Comparison of ENCODE assay signal across 10 cellular contexts in the genomic region with DNA sequence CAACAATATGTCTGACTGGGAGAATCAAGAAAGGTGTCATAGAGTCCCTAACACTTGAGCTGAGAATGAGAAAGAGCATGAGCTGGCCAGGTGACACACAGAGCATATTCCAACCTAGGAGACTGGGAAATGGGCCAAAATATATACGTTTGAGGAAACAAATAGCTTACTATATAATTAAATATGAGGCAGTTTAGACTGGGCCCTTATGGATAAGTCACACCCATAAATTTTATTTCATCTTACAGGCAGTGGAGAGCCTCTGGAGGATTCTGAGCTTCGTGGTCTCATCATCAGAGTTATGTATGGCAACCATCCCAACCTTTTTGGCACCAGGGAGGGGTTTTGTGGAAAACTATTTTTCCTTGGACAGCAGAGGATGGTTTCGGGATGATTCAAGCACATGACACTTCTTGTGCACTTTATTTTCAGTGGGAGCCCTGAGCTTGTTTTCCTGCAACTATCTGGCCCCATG. TPM values are rescaled to one million over a fixed set of nuclear protein-coding genes. Genes with fewer than 3 reads are reported as not detected.
A peak's percentile ranks its signal among the peaks of the same experiment; 100 is the strongest.
DNase-seq lines count a peak whose midpoint lies in the region; ATAC-seq and TF ChIP-seq lines count a peak whose summit lies in the region.
"Had no signal": no experiment of that assay in that cellular context is flagged by ENCODE, and none has a peak within 500 bp of the region (broad histone marks: within the 10 kb centered on the region; RNA-seq: fewer than 3 reads in every experiment).

No MANE protein-coding gene starts in this region.

- H3K27ac Mint-ChIP-seq in naive thymus-derived CD8-positive, alpha-beta T cell: peak overlapping the region in 7 of 10 donors; percentile 32 to 99 (median 96)

- peaks cover 8% of the 10 kb centered on the region for H3K4me1 ChIP-seq in BE2C
- peaks cover 10 to 54% (median 32%) of the 10 kb centered on the region in 6 donors for H3K4me1 ChIP-seq in spleen

- H3K4me3 ChIP-seq in BE2C (ENCODE audit: low read depth, low read length) (no peak overlapping the region), spleen (no peak overlapping the region)
- H3K4me3 ChIP-seq: lung had no signal

- DNase-seq in NCI-H2081 treated with DMSO at 0.1 percent for 48 hours (lab: John Stamatoyannopoulos, UW) (peak; percentile 28), dedifferentiated amniotic fluid mesenchymal stem cell (ENCODE audit: extremely low spot score) (peak; percentile 79), BE2C (no peak), spleen (no peak)
- DNase-seq in naive thymus-derived CD8-positive, alpha-beta T cell: no peak
- DNase-seq in activated CD4-positive, alpha-beta T cell treated with anti-CD3 and anti-CD28 coated beads, Interleukin-2, amount 50 U/mL, for 1 hour: no peak
- DNase-seq: cerebellar nuclear complex had no signal

- TF ChIP-seq CTCF in C4-2B (conservative IDR thresholded peaks at IDR 0.05) (no peak), BE2C (IDR thresholded peaks at IDR 0.05; ENCODE audit: low read depth, low read length) (no peak), spleen (IDR thresholded peaks at IDR 0.05 in 8 of 11, conservative IDR thresholded peaks at IDR 0.05 in 3 of 11) (no peak)

- TF ChIP-seq POLR2A in spleen (IDR thresholded peaks at IDR 0.05): no peak

- H3K36me3 ChIP-seq in BE2C (no peaks in the 10 kb centered on the region), spleen (no peaks in the 10 kb centered on the region)

- intact Hi-C loops in spleen (cut with DNase I; ENCODE audit: low total_unique reads): loop anchor here (10.0 kb wide), 1 partner anchor 52 kb away; no protein-coding TSS in a partner anchor

- ATAC-seq in naive thymus-derived CD8-positive, alpha-beta T cell: no peak
- ATAC-seq in HG02884 (IDR thresholded peaks at IDR 0.05; ENCODE audit: unreplicated experiment): no peak

- H3K27me3 Mint-ChIP-seq in naive thymus-derived CD8-positive, alpha-beta T cell: peaks cover 0 to 11% (median 0%) of the 10 kb centered on the region in 5 donors

- H3K9me3 ChIP-seq in BE2C (no peaks in the 10 kb centered on the region), spleen (no peaks in the 10 kb centered on the region)

- WGBS in spleen, 5 donors: 62 to 72% (median 69%) methylated on average over 3 of the region's 3 CpGs

- H3K27me3 ChIP-seq in BE2C: no peaks in the 10 kb centered on the region
- no peaks in the 10 kb centered on the region for H3K27me3 ChIP-seq in spleen (replicated peaks in 1 of 7)

- no peaks in the 10 kb centered on the region for H3K9me3 Mint-ChIP-seq in naive thymus-derived CD8-positive, alpha-beta T cell

- peak overlapping the region; percentile 94 for H3K27ac ChIP-seq in C4-2B
- peak overlapping the region in 4 of 8 donors; percentile 94 to 98 (median 95) for H3K27ac ChIP-seq in spleen

- H3K4me3 Mint-ChIP-seq in naive thymus-derived CD8-positive, alpha-beta T cell: peak overlapping the region in 8 of 10 donors; percentile 4 to 97 (median 94)

- POLR2A ChIA-PET in naive thymus-derived CD8-positive, alpha-beta T cell (lab: Charles Lee): interaction anchor here (0.7 to 9.7 kb wide), 9 partner anchors 8 to 129 kb away, joined by 3 to 497 read pairs (median 6); a partner anchor contains a TSS

- peaks cover 18 to 33% (median 27%) of the 10 kb centered on the region in 4 donors for H3K4me1 Mint-ChIP-seq in naive thymus-derived CD8-positive, alpha-beta T cell

- no peaks in the 10 kb centered on the region for H3K36me3 Mint-ChIP-seq in naive thymus-derived CD8-positive, alpha-beta T cell

RNA-seq across cellular contexts. Expression of a gene that starts 12.9 kb away (rescaled TPM):
- total RNA-seq in naive thymus-derived CD8-positive, alpha-beta T cell: 10 to 100 TPM; 21.0 to 21.4 TPM
- 10 to 100 TPM; 37.9 to 48.1 (median 39.0) TPM for polyA plus RNA-seq in naive thymus-derived CD8-positive, alpha-beta T cell
- 19.9 TPM for polyA plus RNA-seq in BE2C (2012; ENCODE audit: insufficient read depth, insufficient read length, low read depth)
- 10 to 100 TPM; 21.3 to 55.1 (median 37.2) TPM for total RNA-seq in spleen
- polyA plus RNA-seq in spleen: 10 to 100 TPM; 16.3 to 26.0 (median 17.0) TPM

RNA-seq across cellular contexts. Expression of a gene that starts 15.4 kb away (rescaled TPM):
- total RNA-seq in naive thymus-derived CD8-positive, alpha-beta T cell: 100 to 1,000 TPM; 125 to 134 TPM
- polyA plus RNA-seq in naive thymus-derived CD8-positive, alpha-beta T cell: 100 to 1,000 TPM; 128 to 152 (median 141) TPM
- polyA plus RNA-seq in BE2C (2012; ENCODE audit: insufficient read depth, insufficient read length, low read depth): 58.5 TPM
- total RNA-seq in spleen: 100 to 1,000 TPM; 145 to 222 (median 188) TPM
- polyA plus RNA-seq in spleen: 100 to 1,000 TPM; 111 to 256 (median 193) TPM

Comparison
In these comparisons a context has a peak if more than half of its experiments do, and no peak if none do; other contexts are left out.
1. DNase-seq: peak in NCI-H2081 treated with DMSO at 0.1 percent for 48 hours (single experiment) and dedifferentiated amniotic fluid mesenchymal stem cell (single experiment); none in naive thymus-derived CD8-positive, alpha-beta T cell (0 of 10), BE2C (single experiment), spleen (single experiment) and activated CD4-positive, alpha-beta T cell treated with anti-CD3 and anti-CD28 coated beads, Interleukin-2, amount 50 U/mL, for 1 hour (single experiment).